In genomic region chr15:31298707-31299172, GRCh38 we compare ENCODE assay signal across 21 cellular contexts. TPM values are rescaled to one million over a fixed set of nuclear protein-coding genes. Genes with fewer than 3 reads are reported as not detected.
DNase-seq lines count a peak whose midpoint lies in the region; FAIRE-seq and TF ChIP-seq lines count a peak whose summit lies in the region.
"Had no signal": no experiment of that assay in that cellular context is flagged by ENCODE, and none has a peak within 500 bp of the region (broad histone marks: within the 10 kb centered on the region; RNA-seq: fewer than 3 reads in every experiment).

No MANE protein-coding gene starts in this region.

- POLR2A ChIA-PET in H1 (lab: Charles Lee; ENCODE audit: partially characterized antibody) = no interaction called here

- no peak overlapping the region for H3K56ac ChIP-seq in H1 (replicated peaks; ENCODE audit: insufficient read length, low read depth, low read length)

- TF ChIP-seq CTCF in BE2C (IDR thresholded peaks at IDR 0.05; ENCODE audit: low read depth, low read length) (no peak), H1 (IDR thresholded peaks at IDR 0.05; ENCODE audit: control extremely low read depth in 1 of 3, insufficient read depth in 1 of 3, low read depth in 1 of 3, low read length in 3 of 3) (no peak)

- H4K91ac ChIP-seq in H1 (replicated peaks; ENCODE audit: insufficient read length, low read length) = peak overlapping the region; percentile 57

- no peak overlapping the region; the same call in 1 of the 2 replicates for H4K8ac ChIP-seq in H1 (ENCODE audit: extremely low read depth, insufficient read depth, low read length)

- no peak overlapping the region for H2BK20ac ChIP-seq in H1 (ENCODE audit: low read length)

- TF ChIP-seq POLR2A in H1 (IDR thresholded peaks at IDR 0.05; ENCODE audit: control extremely low read depth in 1 of 2, low read depth in 2 of 2, low read length in 2 of 2) = no peak

- H3K18ac ChIP-seq in H1 (ENCODE audit: extremely low read depth, low read length) = no peak overlapping the region

- TF ChIP-seq EP300 in H1 (IDR thresholded peaks at IDR 0.05; ENCODE audit: borderline replicate concordance in 1 of 2, low read depth in 2 of 2, low read length in 2 of 2) = no peak

- H2AFZ ChIP-seq in H1 (ENCODE audit: low read length) = no peak overlapping the region

- intact Hi-C loops in posterior vena cava (cut with DNase I) = no loop called here

- no peak overlapping the region for H3K9ac ChIP-seq in H1 (replicated peaks in 1 of 4; ENCODE audit: extremely low read depth in 1 of 4, low read depth in 3 of 4, low read length in 3 of 4)

- peaks cover 55% of the 10 kb centered on the region for H3K4me1 ChIP-seq in BE2C
- peaks cover 8 to 28% (median 19%) of the 10 kb centered on the region in 4 experiments for H3K4me1 ChIP-seq in H1 (replicated peaks in 1 of 4; ENCODE audit: control insufficient read depth in 3 of 4, insufficient read depth in 4 of 4, low read length in 3 of 4)

- H3K79me2 ChIP-seq in H1 (ENCODE audit: control insufficient read depth in 1 of 2, insufficient read depth in 2 of 2, low read length in 2 of 2) = no peaks in the 10 kb centered on the region

- TF ChIP-seq RAD21 in H1 (IDR thresholded peaks at IDR 0.05 in 1 of 2, conservative IDR thresholded peaks at IDR 0.05 in 1 of 2; ENCODE audit: low read depth in 2 of 2, low read length in 2 of 2) = no peak

- no peak overlapping the region for H2BK120ac ChIP-seq in H1 (replicated peaks; ENCODE audit: low read depth, low read length)

- CTCF ChIA-PET in H1 (lab: Charles Lee; ENCODE audit: partially characterized antibody) = interaction anchor here (0.9 to 1.5 kb wide), 3 partner anchors 20 to 190 kb away, joined by 3 to 4 read pairs (median 3); no protein-coding TSS in a partner anchor

- H2AK5ac ChIP-seq in H1 (ENCODE audit: low read depth, low read length) = no peak overlapping the region

- H3K27ac ChIP-seq in H1 (ENCODE audit: low read depth, low read length) = no peak overlapping the region
- H3K27ac ChIP-seq: cardiac muscle cell, gastrocnemius medialis, thoracic aorta had no signal

- no peaks in the 10 kb centered on the region for H4K20me1 ChIP-seq in H1 (replicated peaks in 1 of 2; ENCODE audit: control insufficient read depth in 1 of 2, insufficient read depth in 2 of 2, low read length in 2 of 2)

- DNase-seq in BE2C (peak; percentile 32), NCI-H524 (lab: John Stamatoyannopoulos, UW) (peak; percentile 87 to 92), H1 (ENCODE audit: low read depth in 1 of 2, low spot score in 2 of 2) (peak in 1 of 2 experiments; percentile 39), posterior vena cava (ENCODE audit: low spot score) (peak; percentile 79), NK-92 (lab: John Stamatoyannopoulos, UW; ENCODE audit: unreplicated experiment) (no peak), C1 segment of cervical spinal cord (lab: John Stamatoyannopoulos, UW) (no peak), CD1c-positive myeloid dendritic cell (ENCODE audit: extremely low spot score) (no peak), NCI-H1694 treated with DMSO at 0.1 percent for 48 hours (lab: John Stamatoyannopoulos, UW) (no peak)
- DNase-seq: activated CD4-positive, alpha-beta T cell treated with anti-CD3 and anti-CD28 coated beads for 4 hours; activated CD8-positive, alpha-beta memory T cell treated with anti-CD3 and anti-CD28 coated beads, Interleukin-2, amount 50 U/mL, for 48 hours; amniotic stem cell; Caco-2; H7; left cardiac atrium; midbrain; NCI-H1436; RPMI8226 had no signal

- no peak overlapping the region for H2BK12ac ChIP-seq in H1 (ENCODE audit: low read depth, low read length)

- no peak overlapping the region for H3K14ac ChIP-seq in H1 (ENCODE audit: insufficient read length)

- no peak overlapping the region for H3K23ac ChIP-seq in H1 (ENCODE audit: insufficient read length)

- H3K23me2 ChIP-seq in H1 (ENCODE audit: low read depth, low read length) = no peaks in the 10 kb centered on the region

- H3K4ac ChIP-seq in H1 (replicated peaks; ENCODE audit: insufficient read length, low read depth, low read length) = no peak overlapping the region

- no peak overlapping the region for H3K4me2 ChIP-seq in H1 (ENCODE audit: insufficient read depth in 1 of 2, low read depth in 2 of 2, low read length in 2 of 2)

- H3K9me3 ChIP-seq in BE2C (no peaks in the 10 kb centered on the region), H1 (ENCODE audit: insufficient read depth in 2 of 2, low read depth in 1 of 2, low read length in 1 of 2) (no peaks in the 10 kb centered on the region)
- H3K9me3 ChIP-seq: Caco-2, gastrocnemius medialis, thoracic aorta had no signal

- H3K36me3 ChIP-seq in BE2C = no peaks in the 10 kb centered on the region
- H3K36me3 ChIP-seq in H1 (ENCODE audit: control insufficient read depth in 2 of 4, insufficient read depth in 4 of 4, low read length in 3 of 4) = no peaks in the 10 kb centered on the region
- H3K36me3 ChIP-seq: cardiac muscle cell, gastrocnemius medialis, thoracic aorta had no signal

- no peak overlapping the region for H4K5ac ChIP-seq in H1 (ENCODE audit: insufficient read length, low read depth, low read length)

- H3K27me3 ChIP-seq in BE2C (no peaks in the 10 kb centered on the region), H1 (replicated peaks in 1 of 4; ENCODE audit: control insufficient read depth in 3 of 4, extremely low read depth in 1 of 4, insufficient read depth in 3 of 4, low read length in 3 of 4) (no peaks in the 10 kb centered on the region; a peak in 1 of 7 replicates)
- H3K27me3 ChIP-seq: cardiac muscle cell, gastrocnemius medialis had no signal

- peak overlapping the region; percentile 65; the same call in 1 of the 2 replicates for H2BK15ac ChIP-seq in H1 (ENCODE audit: low read length)

- 90% methylated on average over 7 of the region's 11 CpGs; no CpG with 5 or more reads in 1 of the 2 experiments for whole genome bisulfite sequencing in H1 (ENCODE audit: extremely low coverage in 1 of 2, insufficient coverage in 1 of 2, insufficient read length in 1 of 2, insufficient replicate concordance in 2 of 2, low coverage in 1 of 2, low lambda C conversion rate in 2 of 2, missing lambda C conversion rate in 1 of 2), 2 experiments

- H3K4me3 ChIP-seq in BE2C (ENCODE audit: low read depth, low read length) (no peak overlapping the region), H1 (ENCODE audit: extremely low read depth in 1 of 4, insufficient read depth in 2 of 4, low read depth in 3 of 4, low read length in 4 of 4) (no peak overlapping the region)
- H3K4me3 ChIP-seq: cardiac muscle cell, gastrocnemius medialis, thoracic aorta had no signal

- no peaks in the 10 kb centered on the region for H3K79me1 ChIP-seq in H1 (ENCODE audit: low read depth, low read length)

- no peak for FAIRE-seq in H1 (lab: Jason Lieb, UNC)
- FAIRE-seq: GM19239 had no signal

- no peak overlapping the region for H2BK5ac ChIP-seq in H1 (ENCODE audit: low read depth, low read length)

TF ChIP-seq in H1, 55 proteins besides CTCF, POLR2A, EP300 and RAD21:
- TF ChIP-seq POU5F1 (IDR thresholded peaks at IDR 0.05; ENCODE audit: low read depth, low read length) (no peak), HDAC2 (IDR thresholded peaks at IDR 0.05; ENCODE audit: borderline replicate concordance in 1 of 2, low read depth in 2 of 2, low read length in 2 of 2) (no peak), EZH2 (IDR thresholded peaks at IDR 0.05; ENCODE audit: low read depth, low read length, severe bottlenecking) (no peak)

RNA-seq across cellular contexts. Expression of gene KLF13, which starts 27.9 kb away (rescaled TPM):
- 88.9 TPM for polyA plus RNA-seq in BE2C (2012; ENCODE audit: insufficient read depth, insufficient read length, low read depth)
- total RNA-seq in H1 (2021; fragmentation: NEBNext Ultra II Directional; extraction: Animal tissue kit (Norgen Biotek cat#: 25700)) = 32.4 and 33.4 TPM in 2 replicates
- polyA plus RNA-seq in H1 (2011; rRNA removed) = 15.7 and 18.3 TPM in 2 replicates
- 16.2 TPM for polyA plus RNA-seq in H1 (2011; cell fraction: cytosol; rRNA removed)
- 17.3 TPM for polyA plus RNA-seq in H1 (2011; cell fraction: nucleus; rRNA removed)
- polyA plus RNA-seq in H1 (2012, experiment 1 of 2) = 21.5 to 39.3 TPM (median 24.4 TPM) in 4 replicates
- polyA plus RNA-seq in H1 (2012, experiment 2 of 2) = 13.0 TPM
- polyA plus RNA-seq in H1 (2013, experiment 1 of 2) = 34.5 TPM
- polyA plus RNA-seq in H1 (2013, experiment 2 of 2) = 37.8 TPM
- polyA minus RNA-seq in H1 (2011; rRNA and poly(A)+ RNA removed) = 15.4 and 21.4 TPM in 2 replicates
- 21.7 TPM for polyA minus RNA-seq in H1 (2011; cell fraction: cytosol; rRNA and poly(A)+ RNA removed)
- polyA minus RNA-seq in H1 (2011; cell fraction: nucleus; rRNA and poly(A)+ RNA removed) = 10.9 TPM
- 10 to 100 TPM; 49.6 to 97.8 TPM for total RNA-seq in posterior vena cava

Comparison
In these comparisons a context has a peak if more than half of its experiments do, and no peak if none do; other contexts are left out.
1. DNase-seq: peak in BE2C (single experiment), NCI-H524 (2 of 2) and posterior vena cava (single experiment); none in NK-92 (single experiment), C1 segment of cervical spinal cord (0 of 14), CD1c-positive myeloid dendritic cell (single experiment) and NCI-H1694 treated with DMSO at 0.1 percent for 48 hours (single experiment).